Comparison of ENCODE assay signal across 8 cellular contexts in the genomic region with DNA sequence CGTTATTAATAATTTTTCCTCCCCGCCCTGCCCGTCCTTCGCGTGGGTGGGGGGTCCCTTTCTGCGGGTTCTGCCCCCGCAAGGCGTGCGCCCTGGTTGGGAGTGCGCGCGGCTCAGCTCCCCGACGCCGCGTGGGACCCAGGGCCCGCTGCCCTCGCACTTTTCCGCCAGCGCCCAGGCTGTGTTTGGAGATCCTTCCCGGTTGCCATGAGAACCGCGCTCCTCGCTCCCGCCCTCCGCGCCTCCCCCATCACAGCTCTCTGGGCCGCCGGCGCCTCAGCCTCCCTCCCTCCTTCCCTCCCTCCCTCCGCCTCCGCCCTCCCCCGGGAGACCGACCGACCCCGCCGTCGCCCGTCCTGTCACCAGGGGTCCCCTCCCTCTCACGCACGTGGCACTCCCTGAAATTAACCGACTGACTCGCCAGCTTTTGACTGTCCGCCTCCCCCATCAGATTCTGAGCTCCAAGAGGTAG. TPM values are rescaled to one million over a fixed set of nuclear protein-coding genes. Genes with fewer than 3 reads are reported as not detected.
DNase-seq lines count a peak whose midpoint lies in the region.

No MANE protein-coding gene starts in this region.

- H3K27ac ChIP-seq in CD8-positive, alpha-beta memory T cell (ENCODE audit: low read depth, low read length), result peak overlapping the region; percentile 83

- peak overlapping the region; percentile 66 for H2AFZ ChIP-seq in neuron (ENCODE audit: low read depth, low read length)

- peaks cover 4% of the 10 kb centered on the region for H3K27me3 ChIP-seq in CD8-positive, alpha-beta memory T cell (ENCODE audit: insufficient read depth, low read length, poor library complexity, severe bottlenecking)
- no peaks in the 10 kb centered on the region for H3K27me3 ChIP-seq in neuron (ENCODE audit: insufficient read depth, low read length)

- H3K4me3 ChIP-seq in CD8-positive, alpha-beta memory T cell (ENCODE audit: low read length), result peak overlapping the region; percentile 55
- H3K4me3 ChIP-seq in neuron (ENCODE audit: low read length), result peak overlapping the region; percentile 40

- H3K27ac Mint-ChIP-seq in CD8-positive, alpha-beta memory T cell, result peak overlapping the region; percentile 69 to 95 (median 90)
- peak overlapping the region; percentile 85 for H3K27ac Mint-ChIP-seq in activated naive CD8-positive, alpha-beta T cell treated with anti-CD3 and anti-CD28 coated beads for 36 hours

- H3K9me3 Mint-ChIP-seq in CD8-positive, alpha-beta memory T cell, result no peaks in the 10 kb centered on the region
- no peaks in the 10 kb centered on the region for H3K9me3 Mint-ChIP-seq in activated naive CD8-positive, alpha-beta T cell treated with anti-CD3 and anti-CD28 coated beads for 36 hours

- H3K9me3 ChIP-seq in CD8-positive, alpha-beta memory T cell (ENCODE audit: low read length), result no peaks in the 10 kb centered on the region
- H3K9me3 ChIP-seq in neuron (ENCODE audit: low read length), result no peaks in the 10 kb centered on the region

- peaks cover 52 to 67% (median 67%) of the 10 kb centered on the region in 3 donors for H3K4me1 Mint-ChIP-seq in CD8-positive, alpha-beta memory T cell
- peaks cover 58% of the 10 kb centered on the region for H3K4me1 Mint-ChIP-seq in activated naive CD8-positive, alpha-beta T cell treated with anti-CD3 and anti-CD28 coated beads for 36 hours

- peaks cover 0 to 5% (median 0%) of the 10 kb centered on the region in 3 donors for H3K36me3 Mint-ChIP-seq in CD8-positive, alpha-beta memory T cell
- H3K36me3 Mint-ChIP-seq in activated naive CD8-positive, alpha-beta T cell treated with anti-CD3 and anti-CD28 coated beads for 36 hours, result peaks cover 8% of the 10 kb centered on the region

- H3K27me3 Mint-ChIP-seq in CD8-positive, alpha-beta memory T cell, result peaks cover 0 to 6% of the 10 kb centered on the region in 2 donors
- H3K27me3 Mint-ChIP-seq in activated naive CD8-positive, alpha-beta T cell treated with anti-CD3 and anti-CD28 coated beads for 36 hours, result peaks cover 45% of the 10 kb centered on the region

- no peaks in the 10 kb centered on the region for H3K36me3 ChIP-seq in CD8-positive, alpha-beta memory T cell (ENCODE audit: insufficient read depth, low read length)
- H3K36me3 ChIP-seq in neuron (ENCODE audit: insufficient read depth, low read length), result no peaks in the 10 kb centered on the region

- in situ Hi-C loops in KBM-7 (cut with MboI; ENCODE audit: low pct_unique_long_range_greater_than_20kb, low sequenced_read_pairs), result no loop called here

- peak; percentile 45 to 86 (median 72) for DNase-seq in CD8-positive, alpha-beta memory T cell
- DNase-seq in KBM-7 (peak; percentile 91), RPMI7951 (ENCODE audit: low read depth) (peak; percentile 90), globus pallidus (ENCODE audit: low spot score) (peak; percentile 50), ureter (ENCODE audit: low spot score) (peak; percentile 92), HPDE6-E6E7 (ENCODE audit: extremely low spot score) (no peak)
- DNase-seq in activated naive CD8-positive, alpha-beta T cell treated with anti-CD3 and anti-CD28 coated beads for 36 hours, result peak; percentile 81

- peak overlapping the region; percentile 73 to 92 (median 82) for H3K4me3 Mint-ChIP-seq in CD8-positive, alpha-beta memory T cell
- peak overlapping the region; percentile 73 for H3K4me3 Mint-ChIP-seq in activated naive CD8-positive, alpha-beta T cell treated with anti-CD3 and anti-CD28 coated beads for 36 hours

- H3K4me1 ChIP-seq in CD8-positive, alpha-beta memory T cell (ENCODE audit: insufficient read depth, low read length), result peaks cover 65% of the 10 kb centered on the region
- H3K4me1 ChIP-seq in neuron (ENCODE audit: insufficient read depth, low read length), result peaks cover 52% of the 10 kb centered on the region

- CTCF ChIA-PET in CD8-positive, alpha-beta memory T cell (lab: Charles Lee), result interaction anchor here (0.7 to 10.5 kb wide), 7 partner anchors 11 to 225 kb away, joined by 3 to 100 read pairs (median 3); partner anchors contain the start of gene JUND

- POLR2A ChIA-PET in CD8-positive, alpha-beta memory T cell (lab: Charles Lee), result interaction anchor here (1.0 to 8.3 kb wide), 4 partner anchors 12 to 137 kb away, joined by 3 to 97 read pairs (median 4); partner anchors contain the start of gene JUND

RNA-seq across cellular contexts. Expression of gene SSBP4, which starts 2.4 kb away (rescaled TPM):
- 100 to 1,000 TPM; 111 to 131 TPM for total RNA-seq in CD8-positive, alpha-beta memory T cell
- 108 TPM for polyA plus RNA-seq in CD8-positive, alpha-beta memory T cell
- 25.1 and 38.9 TPM in 2 replicates for total RNA-seq in RPMI7951 (2014; rRNA removed; shearing (Covaris generic))
- 100 to 1,000 TPM in 1 of 2 experiments, 10 to 100 TPM in 1; 96.1 to 101 TPM for total RNA-seq in activated naive CD8-positive, alpha-beta T cell treated with anti-CD3 and anti-CD28 coated beads for 36 hours
- 74.7 TPM for total RNA-seq in ureter

RNA-seq across cellular contexts. Expression of gene LRRC25, which starts 19.4 kb away (rescaled TPM):
- under 1 TPM; 0.26 to 0.31 TPM for total RNA-seq in CD8-positive, alpha-beta memory T cell
- not detected for polyA plus RNA-seq in CD8-positive, alpha-beta memory T cell
- total RNA-seq in RPMI7951 (2014; rRNA removed; shearing (Covaris generic)), result not detected in 2 replicates
- not detected for total RNA-seq in activated naive CD8-positive, alpha-beta T cell treated with anti-CD3 and anti-CD28 coated beads for 36 hours
- total RNA-seq in ureter, result 3.6 TPM

RNA-seq across cellular contexts. Expression of gene ISYNA1, which starts 21.1 kb away (rescaled TPM):
- total RNA-seq in CD8-positive, alpha-beta memory T cell, result 10 to 100 TPM; 18.2 to 20.3 TPM
- polyA plus RNA-seq in CD8-positive, alpha-beta memory T cell, result 33.2 TPM
- total RNA-seq in RPMI7951 (2014; rRNA removed; shearing (Covaris generic)), result 9.9 and 20.9 TPM in 2 replicates
- total RNA-seq in activated naive CD8-positive, alpha-beta T cell treated with anti-CD3 and anti-CD28 coated beads for 36 hours, result 10 to 100 TPM; 29.6 to 32.7 TPM
- 116 TPM for total RNA-seq in ureter

RNA-seq across cellular contexts. Expression of gene GDF15, which starts 30.9 kb away (rescaled TPM):
- total RNA-seq in CD8-positive, alpha-beta memory T cell, result under 1 TPM; 0.28 to 0.29 TPM
- not detected for polyA plus RNA-seq in CD8-positive, alpha-beta memory T cell
- 1.4 and 1.6 TPM in 2 replicates for total RNA-seq in RPMI7951 (2014; rRNA removed; shearing (Covaris generic))
- total RNA-seq in activated naive CD8-positive, alpha-beta T cell treated with anti-CD3 and anti-CD28 coated beads for 36 hours, result not detected
- 84.1 TPM for total RNA-seq in ureter
